17 cellular contexts compared by ENCODE assay signal in the genomic region with DNA sequence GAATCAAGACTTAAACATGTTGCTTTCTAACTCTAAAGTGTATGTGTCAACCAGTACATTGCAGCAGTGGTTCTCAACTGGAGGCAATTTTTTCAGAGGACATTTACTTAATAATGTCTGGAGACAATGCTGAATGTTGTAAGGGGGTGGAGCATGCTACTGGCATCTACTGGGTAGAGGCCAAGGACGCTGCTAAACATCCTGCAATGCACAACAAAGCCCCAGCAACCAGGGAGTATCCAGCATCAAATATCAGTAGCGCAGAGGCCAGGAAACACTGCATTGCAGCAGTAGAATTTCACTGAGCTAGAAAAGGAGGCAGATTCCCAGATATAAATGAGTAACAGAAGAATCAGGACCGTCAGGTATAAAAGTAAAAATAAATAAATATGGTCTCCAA.
"Had no signal": no experiment of that assay in that cellular context is flagged by ENCODE, and none has a peak within 500 bp of the region (broad histone marks: within the 10 kb centered on the region; RNA-seq: fewer than 3 reads in every experiment).

No MANE protein-coding gene starts in this region.

- ATAC-seq: effector memory CD8-positive, alpha-beta T cell; gastroesophageal sphincter; left colon; mucosa of descending colon; natural killer cell; sciatic nerve had no signal

- H3K4me3 ChIP-seq: esophagus muscularis mucosa, gastroesophageal sphincter, mucosa of descending colon, stomach, thoracic aorta, transverse colon had no signal

- DNase-seq: effector memory CD8-positive, alpha-beta T cell; foreskin fibroblast; glutamatergic neuron; left colon; mucosa of descending colon; natural killer cell; posterior cingulate gyrus; stimulated activated naive CD4-positive, alpha-beta T cell; stomach; substantia nigra; transverse colon had no signal

- H3K27ac ChIP-seq: epithelial cell of prostate, esophagus muscularis mucosa, gastroesophageal sphincter, stomach, thoracic aorta, transverse colon had no signal

- H3K36me3 Mint-ChIP-seq: natural killer cell had no signal

- H3K27ac Mint-ChIP-seq: effector memory CD8-positive, alpha-beta T cell; natural killer cell had no signal

- H3K4me3 Mint-ChIP-seq: effector memory CD8-positive, alpha-beta T cell; natural killer cell; neural crest cell had no signal

- H3K27me3 Mint-ChIP-seq: effector memory CD8-positive, alpha-beta T cell had no signal

- H3K36me3 ChIP-seq: esophagus muscularis mucosa, gastroesophageal sphincter, stomach, thoracic aorta, transverse colon had no signal

- H3K9me3 ChIP-seq: esophagus muscularis mucosa, gastroesophageal sphincter, mucosa of descending colon, stomach, thoracic aorta, transverse colon had no signal

- H3K4me1 Mint-ChIP-seq: natural killer cell, neural crest cell had no signal

- H3K4me1 ChIP-seq: esophagus muscularis mucosa, gastroesophageal sphincter, stomach, transverse colon had no signal

- H3K27me3 ChIP-seq: esophagus muscularis mucosa, gastroesophageal sphincter, stomach, transverse colon had no signal
